In genomic region chr6:123802351-123802696, GRCh38 we compare ENCODE assay signal across 8 cellular contexts. TPM values are rescaled to one million over a fixed set of nuclear protein-coding genes. Genes with fewer than 3 reads are reported as not detected.
DNase-seq lines count a peak whose midpoint lies in the region; ATAC-seq and TF ChIP-seq lines count a peak whose summit lies in the region.

No MANE protein-coding gene starts in this region.

- CTCF ChIA-PET in activated B cell treated with CpG ODN at 0.5 μM for 24 hours (lab: Charles Lee): interaction anchor here (0.8 to 1.7 kb wide), 4 partner anchors 13 to 1311 kb away, joined by 3 to 8 read pairs (median 4); no protein-coding TSS in a partner anchor

- H3K36me3 ChIP-seq in psoas muscle (ENCODE audit: insufficient read depth in 1 of 2, low read depth in 1 of 2): no peaks in the 10 kb centered on the region

- peaks cover 6% of the 10 kb centered on the region for H3K4me1 ChIP-seq in psoas muscle

- H3K4me3 ChIP-seq in psoas muscle: peak overlapping the region; percentile 82

- DNase-seq in activated B cell treated with CpG ODN at 0.5 μM for 24 hours (no peak), psoas muscle (no peak), amygdala (lab: John Stamatoyannopoulos, UW) (no peak), NCI-H1092 (lab: John Stamatoyannopoulos, UW) (no peak), NCI-H1694 (lab: John Stamatoyannopoulos, UW) (no peak), GM19238 (ENCODE audit: insufficient read length, low spot score) (no peak)

- TF ChIP-seq CTCF in activated B cell treated with CpG ODN at 0.5 μM for 24 hours (IDR thresholded peaks at IDR 0.05) (no peak), psoas muscle (IDR thresholded peaks at IDR 0.05) (no peak)

- H3K9me3 Mint-ChIP-seq in activated B cell treated with CpG ODN at 0.5 μM for 24 hours: no peaks in the 10 kb centered on the region

- POLR2A ChIA-PET in activated B cell treated with CpG ODN at 0.5 μM for 24 hours (lab: Charles Lee): no interaction called here

- no peak overlapping the region for H3K27ac Mint-ChIP-seq in activated B cell treated with CpG ODN at 0.5 μM for 24 hours

- 16 to 29% (median 19%) methylated on average over 6 of the region's 6 CpGs for WGBS in psoas muscle, 3 donors

- intact Hi-C loops in activated B cell treated with CpG ODN at 0.5 μM for 24 hours (cut with micrococcal nuclease) (loop anchor here (5.0 kb wide), 1 partner anchor 1965 kb away; no protein-coding TSS in a partner anchor), psoas muscle (cut with DNase I) (loop anchor here (2.0 to 10.0 kb wide), 5 partner anchors 162 to 1052 kb away; no protein-coding TSS in a partner anchor)

- peaks cover 32% of the 10 kb centered on the region for H3K27me3 Mint-ChIP-seq in activated B cell treated with CpG ODN at 0.5 μM for 24 hours

- H3K27ac ChIP-seq in psoas muscle: no peak overlapping the region

- peak overlapping the region; percentile 75 for H3K4me3 Mint-ChIP-seq in activated B cell treated with CpG ODN at 0.5 μM for 24 hours

- no peaks in the 10 kb centered on the region for H3K27me3 ChIP-seq in psoas muscle (ENCODE audit: insufficient read depth in 3 of 3, low read length in 2 of 3)

- no peaks in the 10 kb centered on the region for H3K36me3 Mint-ChIP-seq in activated B cell treated with CpG ODN at 0.5 μM for 24 hours (ENCODE audit: low read depth)

- ATAC-seq in GM18907 (IDR thresholded peaks at IDR 0.05; ENCODE audit: unreplicated experiment) (peak; percentile 6), HG02763 (IDR thresholded peaks at IDR 0.05; ENCODE audit: unreplicated experiment) (peak; percentile 15), activated B cell treated with CpG ODN at 0.5 μM for 24 hours (ENCODE audit: low read depth) (no peak), psoas muscle (peak; percentile 4 to 32 (median 16))

- no peaks in the 10 kb centered on the region for H3K9me3 ChIP-seq in psoas muscle

- peaks cover 17% of the 10 kb centered on the region for H3K4me1 Mint-ChIP-seq in activated B cell treated with CpG ODN at 0.5 μM for 24 hours

RNA-seq across cellular contexts. Expression of gene NKAIN2, which starts 1.3 kb away (rescaled TPM):
- total RNA-seq in activated B cell treated with CpG ODN at 0.5 μM for 24 hours (not detected in 2 replicates), psoas muscle (10 to 100 TPM in 1 of 4 donors, 1 to 10 TPM in 2, under 1 TPM in 1; 0.65 to 13.5 (median 4.0) TPM)
- polyA plus RNA-seq in psoas muscle: 1 to 10 TPM in 1 of 3 donors, under 1 TPM in 2; 0.08 to 1.1 (median 0.69) TPM
